In genomic region chrX:115632455-115632854, GRCh38 we compare ENCODE assay signal across 14 cellular contexts.
"Had no signal": no experiment of that assay in that cellular context is flagged by ENCODE, and none has a peak within 500 bp of the region (broad histone marks: within the 10 kb centered on the region; RNA-seq: fewer than 3 reads in every experiment).

No MANE protein-coding gene starts in this region.

- H3K4me3 ChIP-seq: dorsolateral prefrontal cortex, thyroid gland had no signal

- H3K27me3 Mint-ChIP-seq: activated CD4-positive, alpha-beta T cell treated with anti-CD3 and anti-CD28 coated beads, Interleukin-2, amount 10 ng/mL, durations not matched to agents 7 days and 5 days; activated naive CD8-positive, alpha-beta T cell treated with anti-CD3 and anti-CD28 coated beads for 36 hours had no signal

- H3K4me3 Mint-ChIP-seq: activated CD4-positive, alpha-beta T cell treated with anti-CD3 and anti-CD28 coated beads, Interleukin-2, amount 10 ng/mL, durations not matched to agents 7 days and 5 days; activated naive CD8-positive, alpha-beta T cell treated with anti-CD3 and anti-CD28 coated beads for 36 hours; endodermal cell; neural crest cell had no signal

- H3K27me3 ChIP-seq: thyroid gland had no signal

- H3K4me1 Mint-ChIP-seq: activated CD4-positive, alpha-beta T cell treated with anti-CD3 and anti-CD28 coated beads, Interleukin-2, amount 10 ng/mL, durations not matched to agents 7 days and 5 days; activated naive CD8-positive, alpha-beta T cell treated with anti-CD3 and anti-CD28 coated beads for 36 hours had no signal

- H3K79me2 ChIP-seq: parathyroid adenoma had no signal

- H3K27ac ChIP-seq: parathyroid adenoma, thyroid gland had no signal

- H3K9me3 Mint-ChIP-seq: activated CD4-positive, alpha-beta T cell treated with anti-CD3 and anti-CD28 coated beads, Interleukin-2, amount 10 ng/mL, durations not matched to agents 7 days and 5 days; activated naive CD8-positive, alpha-beta T cell treated with anti-CD3 and anti-CD28 coated beads for 36 hours; endodermal cell; neural crest cell had no signal

- H3K9ac ChIP-seq: parathyroid adenoma had no signal

- H3K27ac Mint-ChIP-seq: activated CD4-positive, alpha-beta T cell treated with anti-CD3 and anti-CD28 coated beads, Interleukin-2, amount 10 ng/mL, durations not matched to agents 7 days and 5 days; activated naive CD8-positive, alpha-beta T cell treated with anti-CD3 and anti-CD28 coated beads for 36 hours; endodermal cell had no signal

- H3K4me1 ChIP-seq: parathyroid adenoma, thyroid gland had no signal

- H3K36me3 Mint-ChIP-seq: activated naive CD8-positive, alpha-beta T cell treated with anti-CD3 and anti-CD28 coated beads for 36 hours had no signal

- ATAC-seq: left lobe of liver had no signal

- H3K9me3 ChIP-seq: thyroid gland had no signal

- H2AFZ ChIP-seq: parathyroid adenoma had no signal

- DNase-seq: activated CD4-positive, alpha-beta T cell treated with anti-CD3 and anti-CD28 coated beads, Interleukin-2, amount 10 ng/mL, durations not matched to agents 7 days and 5 days; activated CD4-positive, CD25-positive, alpha-beta regulatory T cell; activated CD8-positive, alpha-beta memory T cell treated with anti-CD3 and anti-CD28 coated beads for 24 hours; activated gamma-delta T cell treated with Interleukin-2 at 50 U/mL for 16 hours; activated naive CD8-positive, alpha-beta T cell treated with anti-CD3 and anti-CD28 coated beads for 36 hours; amygdala; dorsolateral prefrontal cortex; endodermal cell; islet precursor cell; stimulated activated CD4-positive, alpha-beta T cell treated with anti-CD3 and anti-CD28 coated beads, Interleukin-2, amount 100 ng/mL, for 24 hours; thyroid gland had no signal
